In genomic region chr22:31945478-31945815, GRCh38 we compare ENCODE assay signal across 8 cellular contexts. TPM values are rescaled to one million over a fixed set of nuclear protein-coding genes. Genes with fewer than 3 reads are reported as not detected.
DNase-seq lines count a peak whose midpoint lies in the region; ATAC-seq and TF ChIP-seq lines count a peak whose summit lies in the region.

No MANE protein-coding gene starts in this region.

- TF ChIP-seq CTCF in kidney epithelial cell (IDR thresholded peaks at IDR 0.05; ENCODE audit: insufficient read depth, low read length, poor library complexity, severe bottlenecking) (no peak), tibial nerve (IDR thresholded peaks at IDR 0.05) (no peak), progenitor cell of endocrine pancreas (IDR thresholded peaks at IDR 0.05; ENCODE audit: unreplicated experiment) (no peak)

- peak overlapping the region; percentile 95 to 98 (median 97) for H3K27ac ChIP-seq in tibial nerve

- no peak overlapping the region for H3K27ac Mint-ChIP-seq in activated naive CD4-positive, alpha-beta T cell treated with anti-CD3 and anti-CD28 coated beads for 36 hours
- no peak overlapping the region for H3K27ac Mint-ChIP-seq in activated CD4-positive, alpha-beta memory T cell treated with anti-CD3 and anti-CD28 coated beads for 36 hours
- H3K27ac Mint-ChIP-seq in progenitor cell of endocrine pancreas: no peak overlapping the region

- intact Hi-C loops in activated naive CD4-positive, alpha-beta T cell treated with anti-CD3 and anti-CD28 coated beads for 36 hours (cut with micrococcal nuclease): loop anchor here (1.0 to 10.0 kb wide), 4 partner anchors 25 to 456 kb away; partner anchors contain the start of gene EIF4ENIF1
- intact Hi-C loops in activated CD4-positive, alpha-beta memory T cell treated with anti-CD3 and anti-CD28 coated beads for 36 hours (cut with micrococcal nuclease): loop anchor here (1.0 to 2.0 kb wide), 2 partner anchors 117 to 195 kb away; partner anchors contain the start of gene PRR14L

- ATAC-seq in GM21447 (IDR thresholded peaks at IDR 0.05; ENCODE audit: unreplicated experiment): no peak

- CTCF ChIA-PET in activated naive CD4-positive, alpha-beta T cell treated with anti-CD3 and anti-CD28 coated beads for 36 hours (lab: Charles Lee): interaction anchor here (1.0 to 2.6 kb wide), 2 partner anchors 25 to 280 kb away, joined by 3 to 8 read pairs; no protein-coding TSS in a partner anchor
- CTCF ChIA-PET in activated CD4-positive, alpha-beta memory T cell treated with anti-CD3 and anti-CD28 coated beads for 36 hours (lab: Charles Lee): interaction anchor here (0.9 to 7.1 kb wide), 3 partner anchors 269 to 283 kb away, joined by 3 to 39 read pairs (median 4); partner anchors contain the start of gene PISD

- H3K36me3 ChIP-seq in kidney epithelial cell (ENCODE audit: control insufficient read depth, insufficient read depth, low read length) (no peaks in the 10 kb centered on the region), tibial nerve (peaks cover 0 to 22% (median 0%) of the 10 kb centered on the region in 3 donors)

- H3K9me3 ChIP-seq in tibial nerve: no peaks in the 10 kb centered on the region

- 1 to 3% methylated on average over 12 of the region's 12 CpGs for WGBS in tibial nerve, 2 donors

- no peak overlapping the region for H3K4me3 Mint-ChIP-seq in activated naive CD4-positive, alpha-beta T cell treated with anti-CD3 and anti-CD28 coated beads for 36 hours
- no peak overlapping the region for H3K4me3 Mint-ChIP-seq in activated CD4-positive, alpha-beta memory T cell treated with anti-CD3 and anti-CD28 coated beads for 36 hours
- no peak overlapping the region for H3K4me3 Mint-ChIP-seq in progenitor cell of endocrine pancreas (ENCODE audit: low read depth)

- POLR2A ChIA-PET in activated CD4-positive, alpha-beta memory T cell treated with anti-CD3 and anti-CD28 coated beads for 36 hours (lab: Charles Lee): interaction anchor here (1.2 to 1.4 kb wide), 2 partner anchors 10 to 28 kb away, joined by 3 to 5 read pairs; no protein-coding TSS in a partner anchor

- no peak for TF ChIP-seq EP300 in tibial nerve (IDR thresholded peaks at IDR 0.05)

- H3K4me1 ChIP-seq in tibial nerve: peaks cover 0 to 44% (median 27%) of the 10 kb centered on the region in 4 donors

- peaks cover 23% of the 10 kb centered on the region for H3K36me3 Mint-ChIP-seq in activated naive CD4-positive, alpha-beta T cell treated with anti-CD3 and anti-CD28 coated beads for 36 hours (ENCODE audit: low read depth)
- H3K36me3 Mint-ChIP-seq in activated CD4-positive, alpha-beta memory T cell treated with anti-CD3 and anti-CD28 coated beads for 36 hours: peaks cover 25% of the 10 kb centered on the region
- peaks cover 15% of the 10 kb centered on the region for H3K36me3 Mint-ChIP-seq in progenitor cell of endocrine pancreas (ENCODE audit: insufficient read depth)

- no peaks in the 10 kb centered on the region for H3K27me3 ChIP-seq in kidney epithelial cell (ENCODE audit: control insufficient read depth, insufficient read depth, low read length)
- H3K27me3 ChIP-seq in tibial nerve: no peaks in the 10 kb centered on the region

- no peak for TF ChIP-seq POLR2A in tibial nerve (IDR thresholded peaks at IDR 0.05)

- no peaks in the 10 kb centered on the region for H3K9me3 Mint-ChIP-seq in activated naive CD4-positive, alpha-beta T cell treated with anti-CD3 and anti-CD28 coated beads for 36 hours
- no peaks in the 10 kb centered on the region for H3K9me3 Mint-ChIP-seq in activated CD4-positive, alpha-beta memory T cell treated with anti-CD3 and anti-CD28 coated beads for 36 hours
- H3K9me3 Mint-ChIP-seq in progenitor cell of endocrine pancreas (ENCODE audit: low read depth): no peaks in the 10 kb centered on the region

- H3K27me3 Mint-ChIP-seq in activated naive CD4-positive, alpha-beta T cell treated with anti-CD3 and anti-CD28 coated beads for 36 hours (ENCODE audit: low read depth): no peaks in the 10 kb centered on the region
- no peaks in the 10 kb centered on the region for H3K27me3 Mint-ChIP-seq in activated CD4-positive, alpha-beta memory T cell treated with anti-CD3 and anti-CD28 coated beads for 36 hours
- peaks cover 7% of the 10 kb centered on the region for H3K27me3 Mint-ChIP-seq in progenitor cell of endocrine pancreas

- peaks cover 19% of the 10 kb centered on the region for H3K4me1 Mint-ChIP-seq in activated naive CD4-positive, alpha-beta T cell treated with anti-CD3 and anti-CD28 coated beads for 36 hours (ENCODE audit: low read depth)
- H3K4me1 Mint-ChIP-seq in activated CD4-positive, alpha-beta memory T cell treated with anti-CD3 and anti-CD28 coated beads for 36 hours (ENCODE audit: low read depth): peaks cover 27% of the 10 kb centered on the region
- H3K4me1 Mint-ChIP-seq in progenitor cell of endocrine pancreas (ENCODE audit: low read depth): peaks cover 6% of the 10 kb centered on the region

- peak; percentile 25 for DNase-seq in activated naive CD4-positive, alpha-beta T cell treated with anti-CD3 and anti-CD28 coated beads for 36 hours
- DNase-seq in activated naive CD4-positive, alpha-beta T cell (lab: John Stamatoyannopoulos, UW): no peak
- peak; percentile 31 for DNase-seq in activated CD4-positive, alpha-beta memory T cell treated with anti-CD3 and anti-CD28 coated beads for 36 hours
- DNase-seq in kidney epithelial cell (ENCODE audit: low read depth) (no peak), tibial nerve (ENCODE audit: low spot score in 2 of 2) (no peak), progenitor cell of endocrine pancreas (ENCODE audit: low spot score, unreplicated experiment) (no peak), DMS153 treated with DMSO at 0.1 percent for 48 hours (lab: John Stamatoyannopoulos, UW; ENCODE audit: unreplicated experiment) (no peak)

- H3K4me3 ChIP-seq in kidney epithelial cell (ENCODE audit: low read depth, low read length): peak overlapping the region; percentile 81
- peak overlapping the region; percentile 61 to 91 (median 81) for H3K4me3 ChIP-seq in tibial nerve

RNA-seq across cellular contexts. Expression of gene YWHAH, which starts 1.1 kb away (rescaled TPM):
- 100 to 1,000 TPM; 115 to 118 TPM for total RNA-seq in activated naive CD4-positive, alpha-beta T cell treated with anti-CD3 and anti-CD28 coated beads for 36 hours
- total RNA-seq in activated CD4-positive, alpha-beta memory T cell treated with anti-CD3 and anti-CD28 coated beads for 36 hours: 100 to 1,000 TPM; 137 to 142 TPM
- total RNA-seq in kidney epithelial cell: 163 and 183 TPM in 2 replicates
- 100 to 1,000 TPM in 1 of 4 donors, 10 to 100 TPM in 3; 66.3 to 102 (median 98.0) TPM for total RNA-seq in tibial nerve
- 105 and 111 TPM in 2 replicates for total RNA-seq in progenitor cell of endocrine pancreas

Comparison
In these comparisons a context has a peak if more than half of its experiments do, and no peak if none do; other contexts are left out.
1. DNase-seq: peak in activated naive CD4-positive, alpha-beta T cell treated with anti-CD3 and anti-CD28 coated beads for 36 hours (single experiment) and activated CD4-positive, alpha-beta memory T cell treated with anti-CD3 and anti-CD28 coated beads for 36 hours (single experiment); none in activated naive CD4-positive, alpha-beta T cell (0 of 4), kidney epithelial cell (single experiment), tibial nerve (0 of 2), progenitor cell of endocrine pancreas (single experiment) and DMS153 treated with DMSO at 0.1 percent for 48 hours (single experiment).